In the genomic region with DNA sequence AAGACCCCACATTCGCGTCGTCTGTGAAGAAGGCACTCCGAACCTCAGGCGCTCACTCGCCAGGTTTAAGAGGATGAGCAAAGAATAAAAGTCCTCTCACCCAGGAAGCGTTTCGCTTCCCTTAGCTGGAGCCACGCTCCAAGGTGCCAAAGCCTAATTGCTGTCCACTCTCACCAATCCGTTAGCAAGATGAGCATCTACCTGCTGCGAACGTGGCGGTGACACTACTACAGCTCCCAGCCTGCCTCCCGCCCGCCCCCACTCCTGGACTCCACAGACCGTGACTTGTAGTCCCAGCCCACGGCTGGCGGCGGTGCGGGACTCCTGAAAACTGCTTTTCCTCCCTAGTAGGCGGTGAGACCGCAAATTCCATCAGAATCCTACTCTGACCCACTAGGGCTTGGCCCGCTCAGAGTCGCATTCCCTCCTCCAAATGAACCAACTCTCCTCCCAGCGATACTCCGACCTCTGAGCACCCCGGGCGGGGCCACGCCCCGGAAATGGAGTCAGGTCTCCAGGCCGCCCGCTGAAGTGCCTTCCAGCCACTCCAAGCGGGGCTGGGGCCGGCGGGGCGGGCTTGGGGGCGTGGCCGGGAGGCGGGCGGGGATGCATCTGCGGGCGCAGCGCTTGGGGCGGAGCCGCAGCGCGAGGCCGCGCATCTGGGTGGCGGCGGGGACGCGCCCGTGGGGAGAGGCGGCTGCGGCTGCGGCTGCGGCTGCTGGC, we compare ENCODE assay signal across 8 cellular contexts. TPM values are rescaled to one million over a fixed set of nuclear protein-coding genes. Genes with fewer than 3 reads are reported as not detected.
DNase-seq lines count a peak whose midpoint lies in the region; ATAC-seq and TF ChIP-seq lines count a peak whose summit lies in the region.

No MANE protein-coding gene starts in this region.

- peaks cover 21% of the 10 kb centered on the region for H3K4me1 ChIP-seq in adipocyte (ENCODE audit: control insufficient read depth, insufficient read depth, low read length)
- H3K4me1 ChIP-seq in heart left ventricle: peaks cover 5 to 36% (median 24%) of the 10 kb centered on the region in 12 donors
- peaks cover 8 to 33% (median 13%) of the 10 kb centered on the region in 4 donors for H3K4me1 ChIP-seq in transverse colon

- peak overlapping the region; percentile 98 to 100 (median 98) for H3K27ac ChIP-seq in heart left ventricle
- H3K27ac ChIP-seq in transverse colon: peak overlapping the region; percentile 93 to 99 (median 97)

- DNase-seq in GM13977 (ENCODE audit: low spot score) (peak; percentile 100), NCI-H1436 (lab: John Stamatoyannopoulos, UW) (peak; percentile 94), SW 1271 (lab: John Stamatoyannopoulos, UW) (peak; percentile 83 to 91), adipocyte (ENCODE audit: low read depth) (peak; percentile 99), heart left ventricle (peak; percentile 98 to 99 (median 99)), pons (ENCODE audit: low spot score) (peak; percentile 98), transverse colon (peak; percentile 99)

- peak overlapping the region; percentile 95 for H3K4me3 ChIP-seq in adipocyte (ENCODE audit: low read length)
- H3K4me3 ChIP-seq in heart left ventricle: peak overlapping the region; percentile 75 to 100 (median 97)
- peak overlapping the region; percentile 75 to 95 (median 82) for H3K4me3 ChIP-seq in transverse colon

- intact Hi-C loops in heart left ventricle (cut with DNase I) (loop anchor here in 8 of 10 donors (5.0 to 10.0 kb wide), 11 partner anchors 36 to 228 kb away; partner anchors contain the start of gene GSAP (in 4 of the 8)), transverse colon (cut with DNase I; ENCODE audit: low total_unique reads) (loop anchor here (10.0 kb wide), 1 partner anchor 112 kb away; no protein-coding TSS in a partner anchor)

- TF ChIP-seq CTCF in GM13977 (IDR thresholded peaks at IDR 0.05; ENCODE audit: extremely low read depth, insufficient read depth, missing control alignments) (no peak), heart left ventricle (IDR thresholded peaks at IDR 0.05) (no peak), transverse colon (IDR thresholded peaks at IDR 0.05) (no peak)

- WGBS in heart left ventricle, 4 donors: 0 to 2% (median 1%) methylated on average over 29 to 58 of the region's 58 CpGs
- 0 to 2% methylated on average over 11 to 29 of the region's 58 CpGs for WGBS in transverse colon (ENCODE audit: low coverage in 1 of 2), 2 donors

- H3K27me3 ChIP-seq in adipocyte (replicated peaks; ENCODE audit: control insufficient read depth, insufficient read depth, low read length) (no peaks in the 10 kb centered on the region), heart left ventricle (no peaks in the 10 kb centered on the region), transverse colon (no peaks in the 10 kb centered on the region)

- TF ChIP-seq POLR2A in heart left ventricle (IDR thresholded peaks at IDR 0.05): peak; percentile 96 to 99
- TF ChIP-seq POLR2A in transverse colon (IDR thresholded peaks at IDR 0.05): peak; percentile 95

- H3K9ac ChIP-seq in adipocyte (ENCODE audit: low read length): peak overlapping the region; percentile 95

- in situ Hi-C loops in GM13977 (cut with MboI; ENCODE audit: low pct_unique_long_range_greater_than_20kb, low sequenced_read_pairs, unreplicated experiment) (no loop called here), transverse colon (cut with MboI; ENCODE audit: low pct_ligation_motif_present in 1 of 4, low pct_unique_long_range_greater_than_20kb in 1 of 4, low sequenced_read_pairs in 3 of 4) (no loop called here)

- TF ChIP-seq EP300 in transverse colon (IDR thresholded peaks at IDR 0.05; ENCODE audit: low read depth): no peak

- H3K9me3 ChIP-seq in adipocyte (ENCODE audit: control insufficient read depth, low read length): no peaks in the 10 kb centered on the region
- no peaks in the 10 kb centered on the region for H3K9me3 ChIP-seq in heart left ventricle
- H3K9me3 ChIP-seq in transverse colon: no peaks in the 10 kb centered on the region

- ATAC-seq in HG02852 (IDR thresholded peaks at IDR 0.05; ENCODE audit: unreplicated experiment) (peak; percentile 92), heart left ventricle (peak; percentile 92 to 97 (median 94))

- H3K36me3 ChIP-seq in adipocyte (ENCODE audit: control insufficient read depth, insufficient read depth, low read length, severe bottlenecking) (no peaks in the 10 kb centered on the region), heart left ventricle (no peaks in the 10 kb centered on the region), transverse colon (no peaks in the 10 kb centered on the region)

RNA-seq across cellular contexts. Expression of gene PTPN12, which starts 0.5 kb away (rescaled TPM):
- total RNA-seq in heart left ventricle (10 to 100 TPM; 36.5 to 83.9 (median 42.0) TPM), transverse colon (100 to 1,000 TPM in 1 of 4 donors, 10 to 100 TPM in 3; 46.8 to 103 (median 70.6) TPM)
- polyA plus RNA-seq in heart left ventricle: 10 to 100 TPM; 33.9 to 35.1 TPM

Comparison
In these comparisons a context has a peak if more than half of its experiments do, and no peak if none do; other contexts are left out.
1. Peak in every context shown above with its lines: DNase-seq, ATAC-seq, H3K4me3 ChIP-seq and H3K27ac ChIP-seq.